Comparison of ENCODE assay signal across 1 cellular context in the genomic region with DNA sequence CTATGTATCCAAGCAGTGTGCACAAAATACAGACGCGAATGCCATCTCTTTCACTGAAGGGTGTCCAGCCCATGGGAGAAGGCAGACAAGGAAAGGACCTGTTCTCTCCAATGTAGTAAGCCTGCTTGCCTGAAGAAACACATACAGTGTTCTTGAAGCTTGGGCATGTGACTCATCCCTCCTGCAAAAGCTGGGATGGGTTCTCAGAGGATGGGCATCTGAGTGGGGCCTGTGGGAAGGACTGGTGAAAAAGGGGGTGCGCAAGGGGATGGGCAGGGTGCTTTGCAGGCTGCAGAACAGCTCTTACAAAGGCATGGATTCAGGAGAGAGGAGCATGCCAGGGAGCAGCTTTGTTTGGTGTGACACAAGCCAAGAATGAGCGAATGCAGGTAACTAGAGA.
TF ChIP-seq lines count a peak whose summit lies in the region.

No MANE protein-coding gene starts in this region.

TF ChIP-seq in SK-N-SH treated with all-trans-retinoic acid at 6 μM for 48 hours, 23 proteins besides CTCF, POLR2A, EP300 and RAD21 (continued from another document):
- no peak for TF ChIP-seq TSHZ2 (CRISPR knock-in tag; IDR thresholded peaks at IDR 0.05)
- TF ChIP-seq ISL1 (CRISPR knock-in tag; IDR thresholded peaks at IDR 0.05): no peak
- no peak for TF ChIP-seq ZNF8 (CRISPR knock-in tag; IDR thresholded peaks at IDR 0.05)
- no peak for TF ChIP-seq ZNF565 (CRISPR knock-in tag; conservative IDR thresholded peaks at IDR 0.05; ENCODE audit: low read depth)
